Comparison of ENCODE assay signal across 8 cellular contexts in the genomic region with DNA sequence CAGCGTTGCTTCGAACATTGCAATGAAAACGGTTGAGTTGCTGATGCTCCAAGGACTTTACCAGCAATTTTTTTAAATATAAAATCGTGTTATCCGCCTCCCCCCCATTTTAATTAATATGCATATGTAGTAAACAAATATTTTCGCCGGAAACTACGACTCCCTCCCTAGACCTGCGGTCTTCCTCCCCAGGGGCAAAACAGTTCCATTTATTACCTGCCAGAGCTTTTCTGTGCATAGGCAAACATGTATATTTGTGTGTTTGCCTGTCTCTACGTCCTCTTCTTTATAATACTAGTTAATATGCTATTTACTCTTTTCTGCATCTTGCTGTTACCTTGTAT. TPM values are rescaled to one million over a fixed set of nuclear protein-coding genes. Genes with fewer than 3 reads are reported as not detected.
DNase-seq lines count a peak whose midpoint lies in the region; ATAC-seq and TF ChIP-seq lines count a peak whose summit lies in the region.

No MANE protein-coding gene starts in this region.

- H3K4me2 ChIP-seq in BLaER1 treated with 17β-estradiol and CSF1 and Interleukin-3, amounts not matched to agents 10 nM and 100 nM = peak overlapping the region; percentile 85 to 94 (median 90)
- H3K4me2 ChIP-seq in Karpas-422 (ENCODE audit: low read depth, low read length, poor library complexity, severe bottlenecking) (peak overlapping the region; percentile 90), fibroblast of lung (ENCODE audit: extremely low read depth, insufficient read depth, low read length) (peak overlapping the region; percentile 99)

- H3K27ac ChIP-seq in BLaER1 treated with 17β-estradiol and CSF1 and Interleukin-3, amounts not matched to agents 10 nM and 100 nM = peak overlapping the region; percentile 81 to 99 (median 96); a peak in 21 of 22 replicates
- H3K27ac ChIP-seq in Karpas-422 (ENCODE audit: low read length) = peak overlapping the region; percentile 86
- H3K27ac ChIP-seq in fibroblast of lung (ENCODE audit: insufficient read depth, low read length) = peak overlapping the region; percentile 94
- peak overlapping the region; percentile 92 to 98 (median 95) for H3K27ac ChIP-seq in stomach

- no peak for TF ChIP-seq EP300 in stomach (IDR thresholded peaks at IDR 0.05)

- peaks cover 6 to 38% (median 20%) of the 10 kb centered on the region in 11 experiments; a peak in 20 of 22 replicates for H3K9me3 ChIP-seq in BLaER1 treated with 17β-estradiol and CSF1 and Interleukin-3, amounts not matched to agents 10 nM and 100 nM (replicated peaks in 1 of 11)
- H3K9me3 ChIP-seq in Karpas-422 (ENCODE audit: low read length) = no peaks in the 10 kb centered on the region
- H3K9me3 ChIP-seq in fibroblast of lung (ENCODE audit: control insufficient read depth, insufficient read depth, low read depth, low read length) = no peaks in the 10 kb centered on the region
- H3K9me3 ChIP-seq in stomach = no peaks in the 10 kb centered on the region

- peaks cover 44% of the 10 kb centered on the region for H3K79me2 ChIP-seq in Karpas-422 (ENCODE audit: low read length)
- H3K79me2 ChIP-seq in fibroblast of lung (ENCODE audit: control insufficient read depth, insufficient read depth, low read length) = peaks cover 42% of the 10 kb centered on the region

- peaks cover 30 to 39% (median 35%) of the 10 kb centered on the region in 11 experiments; a peak in 20 of 22 replicates for H4K20me1 ChIP-seq in BLaER1 treated with 17β-estradiol and CSF1 and Interleukin-3, amounts not matched to agents 10 nM and 100 nM
- H4K20me1 ChIP-seq in Karpas-422 (ENCODE audit: insufficient read depth, low read depth, low read length) (peaks cover 32% of the 10 kb centered on the region), fibroblast of lung (ENCODE audit: control insufficient read depth, extremely low read depth, insufficient read depth, low read length) (no peaks in the 10 kb centered on the region)

- peak; percentile 78 for DNase-seq in Karpas-422
- no peak for DNase-seq in fibroblast of lung (ENCODE audit: low read depth in 2 of 2)
- DNase-seq in stomach = no peak
- DNase-seq in C1 segment of cervical spinal cord (lab: John Stamatoyannopoulos, UW) = no peak
- no peak for DNase-seq in NCI-H187 (lab: John Stamatoyannopoulos, UW)

- peak overlapping the region; percentile 88 to 98 (median 95) for H3K9ac ChIP-seq in BLaER1 treated with 17β-estradiol and CSF1 and Interleukin-3, amounts not matched to agents 10 nM and 100 nM
- H3K9ac ChIP-seq in Karpas-422 (ENCODE audit: low read length) (peak overlapping the region; percentile 81), fibroblast of lung (ENCODE audit: insufficient read depth, low read length) (peak overlapping the region; percentile 77)

- 0 to 2% (median 0%) methylated on average over 10 of the region's 10 CpGs for WGBS in stomach, 5 donors

- peaks cover 24 to 42% (median 38%) of the 10 kb centered on the region in 10 experiments for H3K4me1 ChIP-seq in BLaER1 treated with 17β-estradiol and CSF1 and Interleukin-3, amounts not matched to agents 10 nM and 100 nM
- H3K4me1 ChIP-seq in Karpas-422 (ENCODE audit: low read length) = peaks cover 39% of the 10 kb centered on the region
- peaks cover 2% of the 10 kb centered on the region for H3K4me1 ChIP-seq in fibroblast of lung (ENCODE audit: control insufficient read depth, extremely low read depth, insufficient read depth, low read length)
- H3K4me1 ChIP-seq in stomach = peaks cover 22 to 46% (median 38%) of the 10 kb centered on the region in 4 donors

- no peak for TF ChIP-seq CTCF in fibroblast of lung (conservative IDR thresholded peaks at IDR 0.05 in 1 of 2, IDR thresholded peaks at IDR 0.05 in 1 of 2; ENCODE audit: low read depth in 1 of 2, low read length in 2 of 2)
- no peak for TF ChIP-seq CTCF in stomach (IDR thresholded peaks at IDR 0.05)

- H3K36me3 ChIP-seq in BLaER1 treated with 17β-estradiol and CSF1 and Interleukin-3, amounts not matched to agents 10 nM and 100 nM = peaks cover 12 to 35% (median 23%) of the 10 kb centered on the region in 11 experiments; a peak in 21 of 22 replicates
- peaks cover 27% of the 10 kb centered on the region for H3K36me3 ChIP-seq in Karpas-422 (ENCODE audit: insufficient read depth, low read length)
- no peaks in the 10 kb centered on the region for H3K36me3 ChIP-seq in fibroblast of lung (ENCODE audit: control insufficient read depth, insufficient read depth, low read length)
- H3K36me3 ChIP-seq in stomach = peaks cover under 1 to 3% (median 2%) of the 10 kb centered on the region in 4 donors

- H2AFZ ChIP-seq in Karpas-422 (ENCODE audit: low read length) (peak overlapping the region; percentile 66), fibroblast of lung (ENCODE audit: low read length) (peak overlapping the region; percentile 100)

- no peaks in the 10 kb centered on the region for H3K27me3 ChIP-seq in BLaER1 treated with 17β-estradiol and CSF1 and Interleukin-3, amounts not matched to agents 10 nM and 100 nM
- H3K27me3 ChIP-seq in Karpas-422 (ENCODE audit: low read length) (no peaks in the 10 kb centered on the region), fibroblast of lung (ENCODE audit: control insufficient read depth, insufficient read depth, low read length) (no peaks in the 10 kb centered on the region), stomach (no peaks in the 10 kb centered on the region)

- H3K4me3 ChIP-seq in BLaER1 treated with 17β-estradiol and CSF1 and Interleukin-3, amounts not matched to agents 10 nM and 100 nM = peak overlapping the region; percentile 65 to 97 (median 89)
- peak overlapping the region; percentile 76 for H3K4me3 ChIP-seq in Karpas-422 (ENCODE audit: low read length)
- peak overlapping the region; percentile 53 to 95 (median 75) for H3K4me3 ChIP-seq in fibroblast of lung (replicated peaks in 1 of 4; ENCODE audit: control extremely low read depth in 1 of 4, insufficient read depth in 1 of 4, low read depth in 3 of 4, low read length in 4 of 4)
- peak overlapping the region; percentile 78 to 91 (median 82) for H3K4me3 ChIP-seq in stomach

- no peaks in the 10 kb centered on the region for H3K9me2 ChIP-seq in Karpas-422 (replicated peaks; ENCODE audit: insufficient read depth, low read length)

- intact Hi-C loops in stomach (cut with DNase I; ENCODE audit: low total_unique reads) = no loop called here

- no peak for TF ChIP-seq POLR2A in stomach (IDR thresholded peaks at IDR 0.05)

- peak; percentile 23 for ATAC-seq in GM21515 (IDR thresholded peaks at IDR 0.05; ENCODE audit: unreplicated experiment)
- no peak for ATAC-seq in HG02973 (IDR thresholded peaks at IDR 0.05; ENCODE audit: unreplicated experiment)

RNA-seq across cellular contexts. Expression of gene RSL24D1, which starts 0.6 kb away (rescaled TPM):
- 123 and 235 TPM in 2 replicates for total RNA-seq in Karpas-422 (2014; rRNA removed; shearing (Covaris generic); ENCODE audit: low replicate concordance)
- 117 and 127 TPM in 2 replicates for total RNA-seq in fibroblast of lung
- polyA plus RNA-seq in fibroblast of lung = 54.4 and 56.8 TPM in 2 replicates
- 66.1 and 74.1 TPM in 2 replicates for polyA plus RNA-seq in fibroblast of lung (2012)
- polyA minus RNA-seq in fibroblast of lung (ENCODE audit: low replicate concordance) = 2.2 and 2.4 TPM in 2 replicates
- 100 to 1,000 TPM in 2 of 5 donors, 10 to 100 TPM in 3; 22.2 to 115 (median 39.4) TPM for total RNA-seq in stomach
- polyA plus RNA-seq in stomach = 100 to 1,000 TPM in 1 of 3 donors, 10 to 100 TPM in 2; 84.9 to 187 (median 90.2) TPM
